13 cellular contexts compared by ENCODE assay signal in genomic region chr6:42505377-42505702, GRCh38. TPM values are rescaled to one million over a fixed set of nuclear protein-coding genes. Genes with fewer than 3 reads are reported as not detected.
DNase-seq lines count a peak whose midpoint lies in the region; ATAC-seq, FAIRE-seq and TF ChIP-seq lines count a peak whose summit lies in the region.
"Had no signal": no experiment of that assay in that cellular context is flagged by ENCODE, and none has a peak within 500 bp of the region (broad histone marks: within the 10 kb centered on the region; RNA-seq: fewer than 3 reads in every experiment).

No MANE protein-coding gene starts in this region.

- no peaks in the 10 kb centered on the region for H3K36me3 Mint-ChIP-seq in neural progenitor cell
- H3K36me3 Mint-ChIP-seq in activated CD4-positive, alpha-beta memory T cell treated with anti-CD3 and anti-CD28 coated beads for 36 hours, result no peaks in the 10 kb centered on the region

- H3K27ac ChIP-seq in SK-N-SH (ENCODE audit: low read depth in 2 of 2, low read length in 1 of 2) (peak overlapping the region in 1 of 2 experiments; percentile 64; a peak in 2 of 4 replicates), K562 (ENCODE audit: extremely low read depth, low read depth, low read length) (no peak overlapping the region), neural progenitor cell (no peak overlapping the region)

- no peak overlapping the region for H3K9ac ChIP-seq in SK-N-SH
- no peak overlapping the region for H3K9ac ChIP-seq in K562 (ENCODE audit: insufficient read depth in 1 of 2, low read depth in 2 of 2, low read length in 2 of 2)
- H3K9ac ChIP-seq in neural progenitor cell, result no peak overlapping the region

- TF ChIP-seq RAD21 in SK-N-SH (IDR thresholded peaks at IDR 0.05; ENCODE audit: low read length) (no peak), K562 (CRISPR knock-in tag; conservative IDR thresholded peaks at IDR 0.05 in 1 of 2, IDR thresholded peaks at IDR 0.05 in 1 of 2) (no peak)

- WGBS in SK-N-SH (ENCODE audit: low lambda C conversion rate), result 19% methylated on average over 1 of the region's 1 CpG
- 9% methylated on average over 1 of the region's 1 CpG for WGBS in K562 (ENCODE audit: insufficient coverage, low coverage, missing lambda C conversion rate)

- H3K27me3 Mint-ChIP-seq in neural progenitor cell (ENCODE audit: insufficient read depth, low read depth), result no peaks in the 10 kb centered on the region
- H3K27me3 Mint-ChIP-seq in activated CD4-positive, alpha-beta memory T cell treated with anti-CD3 and anti-CD28 coated beads for 36 hours, result no peaks in the 10 kb centered on the region
- H3K27me3 Mint-ChIP-seq: central memory CD8-positive, alpha-beta T cell had no signal

- FAIRE-seq in K562 (lab: Jason Lieb, UNC), result no peak

- H3K9me1 ChIP-seq in K562 (ENCODE audit: control insufficient read depth, insufficient read depth, low read length), result no peaks in the 10 kb centered on the region

- no peaks in the 10 kb centered on the region for H3K4me1 Mint-ChIP-seq in neural progenitor cell
- peaks cover 33% of the 10 kb centered on the region for H3K4me1 Mint-ChIP-seq in activated CD4-positive, alpha-beta memory T cell treated with anti-CD3 and anti-CD28 coated beads for 36 hours (ENCODE audit: low read depth)
- H3K4me1 Mint-ChIP-seq: central memory CD8-positive, alpha-beta T cell had no signal

- TF ChIP-seq EP300 in SK-N-SH (IDR thresholded peaks at IDR 0.05; ENCODE audit: borderline replicate concordance in 1 of 2, low read depth in 1 of 2, low read length in 1 of 2) (no peak), K562 (IDR thresholded peaks at IDR 0.05; ENCODE audit: low read length) (no peak)

- ATAC-seq in SK-N-SH treated with all-trans-retinoic acid at 6 μM for 48 hours (no peak), K562 (no peak)
- ATAC-seq: sciatic nerve had no signal

- no peak overlapping the region for H3K27ac Mint-ChIP-seq in neural progenitor cell
- H3K27ac Mint-ChIP-seq in activated CD4-positive, alpha-beta memory T cell treated with anti-CD3 and anti-CD28 coated beads for 36 hours, result no peak overlapping the region

- H4K20me1 ChIP-seq in SK-N-SH (ENCODE audit: insufficient read depth), result no peaks in the 10 kb centered on the region
- no peaks in the 10 kb centered on the region for H4K20me1 ChIP-seq in K562 (replicated peaks; ENCODE audit: control insufficient read depth, insufficient read depth, low read length)
- H4K20me1 ChIP-seq in neural progenitor cell (ENCODE audit: low read depth), result no peaks in the 10 kb centered on the region

- H3K79me2 ChIP-seq in SK-N-SH (ENCODE audit: insufficient read depth), result no peaks in the 10 kb centered on the region
- H3K79me2 ChIP-seq in K562 (ENCODE audit: control insufficient read depth, insufficient read depth, low read length), result no peaks in the 10 kb centered on the region
- H3K79me2 ChIP-seq in neural progenitor cell (ENCODE audit: low read depth), result no peaks in the 10 kb centered on the region

- H3K27me3 ChIP-seq in SK-N-SH (ENCODE audit: insufficient read depth) (no peaks in the 10 kb centered on the region), MG63 (no peaks in the 10 kb centered on the region), K562 (ENCODE audit: control insufficient read depth in 2 of 2, insufficient read depth in 2 of 2, low read length in 2 of 2) (peaks cover 0 to 14% of the 10 kb centered on the region in 2 experiments; a peak in 2 of 5 replicates), neural progenitor cell (no peaks in the 10 kb centered on the region)

- no peaks in the 10 kb centered on the region for H3K9me2 ChIP-seq in SK-N-SH

- H3F3A ChIP-seq in SK-N-SH (replicated peaks; ENCODE audit: insufficient read depth) (peaks cover 9% of the 10 kb centered on the region), neural progenitor cell (ENCODE audit: low read depth) (no peaks in the 10 kb centered on the region)

- in situ Hi-C loops in K562 (cut with MboI), result no loop called here

- CTCF ChIA-PET in SK-N-SH (lab: Yijun Ruan, JAX) (interaction anchor here (1.0 to 1.7 kb wide), 3 partner anchors 26 to 166 kb away, joined by 3 to 8 read pairs (median 3); no protein-coding TSS in a partner anchor), K562 (lab: Yijun Ruan, JAX; ENCODE audit: low intra/inter-chr PET ratio) (no interaction called here)
- CTCF ChIA-PET in activated CD4-positive, alpha-beta memory T cell treated with anti-CD3 and anti-CD28 coated beads for 36 hours (lab: Charles Lee), result interaction anchor here (1.2 to 1.6 kb wide), 2 partner anchors 27 to 42 kb away, joined by 3 to 5 read pairs; no protein-coding TSS in a partner anchor

- H3K9me3 ChIP-seq in SK-N-SH, result no peaks in the 10 kb centered on the region
- no peaks in the 10 kb centered on the region for H3K9me3 ChIP-seq in MG63
- no peaks in the 10 kb centered on the region for H3K9me3 ChIP-seq in K562 (replicated peaks; ENCODE audit: control insufficient read depth, insufficient read depth, low read depth, low read length)
- H3K9me3 ChIP-seq in neural progenitor cell (ENCODE audit: low read depth), result no peaks in the 10 kb centered on the region

- H2AFZ ChIP-seq in SK-N-SH (ENCODE audit: low read depth) (no peak overlapping the region), K562 (ENCODE audit: low read depth, low read length) (no peak overlapping the region), neural progenitor cell (replicated peaks) (no peak overlapping the region)

- H3K4me3 ChIP-seq in SK-N-SH (ENCODE audit: low read depth in 2 of 2, low read length in 1 of 2), result no peak overlapping the region
- H3K4me3 ChIP-seq in MG63, result peak overlapping the region; percentile 12; the same call in 1 of the 2 replicates
- no peak overlapping the region for H3K4me3 ChIP-seq in K562
- H3K4me3 ChIP-seq in neural progenitor cell, result no peak overlapping the region

- H3K36me3 ChIP-seq in SK-N-SH (replicated peaks in 1 of 2; ENCODE audit: control insufficient read depth in 1 of 2, insufficient read depth in 2 of 2, low read length in 1 of 2), result no peaks in the 10 kb centered on the region
- H3K36me3 ChIP-seq in MG63, result no peaks in the 10 kb centered on the region
- no peaks in the 10 kb centered on the region for H3K36me3 ChIP-seq in K562 (ENCODE audit: control insufficient read depth, insufficient read depth, low read length)
- H3K36me3 ChIP-seq in neural progenitor cell, result no peaks in the 10 kb centered on the region

- H3K9me3 Mint-ChIP-seq in neural progenitor cell, result peaks cover 10% of the 10 kb centered on the region
- H3K9me3 Mint-ChIP-seq in activated CD4-positive, alpha-beta memory T cell treated with anti-CD3 and anti-CD28 coated beads for 36 hours, result no peaks in the 10 kb centered on the region
- H3K9me3 Mint-ChIP-seq: central memory CD8-positive, alpha-beta T cell had no signal

- intact Hi-C loops in K562 (cut with micrococcal nuclease), result no loop called here
- intact Hi-C loops in activated CD4-positive, alpha-beta memory T cell treated with anti-CD3 and anti-CD28 coated beads for 36 hours (cut with micrococcal nuclease), result loop anchor here (5.0 kb wide), 1 partner anchor 53 kb away; the partner anchor contains the start of gene TRERF1

- no peak for TF ChIP-seq POLR2A in K562 (conservative IDR thresholded peaks at IDR 0.05)

- no peak for TF ChIP-seq CTCF in SK-N-SH (IDR thresholded peaks at IDR 0.05)
- TF ChIP-seq CTCF in K562 (IDR thresholded peaks at IDR 0.05 in 2 of 3, conservative IDR thresholded peaks at IDR 0.05 in 1 of 3; ENCODE audit: insufficient read depth in 2 of 3, low read depth in 1 of 3, low read length in 3 of 3), result no peak
- TF ChIP-seq CTCF in neural progenitor cell (IDR thresholded peaks at IDR 0.05), result no peak

- POLR2A ChIA-PET in SK-N-SH (lab: Yijun Ruan, JAX), result no interaction called here
- POLR2A ChIA-PET in K562 (lab: Yijun Ruan, JAX), result no interaction called here
- POLR2A ChIA-PET in activated CD4-positive, alpha-beta memory T cell treated with anti-CD3 and anti-CD28 coated beads for 36 hours (lab: Charles Lee), result interaction anchor here (1.2 kb wide), 1 partner anchor 53 kb away, joined by 3 read pairs; no protein-coding TSS in a partner anchor

- BruUV-seq in K562 (replicated peaks; lab: Mats Ljungman, UMichigan), result no TSS peak

- H3K4me1 ChIP-seq in SK-N-SH (ENCODE audit: control insufficient read depth in 1 of 2, insufficient read depth in 2 of 2, low read depth in 1 of 2, low read length in 1 of 2) (no peaks in the 10 kb centered on the region), K562 (replicated peaks in 1 of 2; ENCODE audit: control insufficient read depth in 2 of 2, insufficient read depth in 2 of 2, low read length in 2 of 2) (no peaks in the 10 kb centered on the region), neural progenitor cell (no peaks in the 10 kb centered on the region)

- H3K4me3 Mint-ChIP-seq in neural progenitor cell, result no peak overlapping the region
- no peak overlapping the region for H3K4me3 Mint-ChIP-seq in activated CD4-positive, alpha-beta memory T cell treated with anti-CD3 and anti-CD28 coated beads for 36 hours
- H3K4me3 Mint-ChIP-seq: central memory CD8-positive, alpha-beta T cell had no signal

- DNase-seq in SK-N-SH, result no peak
- no peak for DNase-seq in MG63
- no peak for DNase-seq in K562 (ENCODE audit: extremely low read depth in 1 of 4, low spot score in 3 of 4)
- DNase-seq in myocyte (ENCODE audit: low read depth), result peak; percentile 15
- DNase-seq in neural progenitor cell (ENCODE audit: low spot score), result no peak
- DNase-seq in activated CD4-positive, alpha-beta memory T cell treated with anti-CD3 and anti-CD28 coated beads for 36 hours, result no peak
- no peak for DNase-seq in epidermal melanocyte (ENCODE audit: insufficient read length, low spot score)
- DNase-seq: 8988T, glutamatergic neuron, midbrain had no signal

- H3K4me2 ChIP-seq in SK-N-SH, result no peak overlapping the region
- H3K4me2 ChIP-seq in K562 (ENCODE audit: insufficient read depth, low read length), result no peak overlapping the region
- H3K4me2 ChIP-seq in neural progenitor cell, result no peak overlapping the region

RNA-seq across cellular contexts. Expression of gene TRERF1, which starts 53.6 kb away (rescaled TPM):
- polyA plus RNA-seq in SK-N-SH (2012; rRNA removed), result 3.2 and 3.6 TPM in 2 replicates
- polyA plus RNA-seq in SK-N-SH (2012; cell fraction: cytosol; rRNA removed), result 2.3 and 2.9 TPM in 2 replicates
- 9.6 and 12.0 TPM in 2 replicates for polyA plus RNA-seq in SK-N-SH (2012; cell fraction: nucleus; rRNA removed)
- total RNA-seq in MG63 (2014; rRNA removed; shearing (Covaris generic); ENCODE audit: low replicate concordance), result 2.1 TPM in 2 replicates
- total RNA-seq in K562 (2011; cell fraction: chromatin; rRNA removed; ENCODE audit: low replicate concordance), result 0.28 TPM in 1 of 2 replicates, not detected in the other
- under 0.01 and 0.17 TPM in 2 replicates for total RNA-seq in K562 (2011; cell fraction: nucleolus; rRNA removed)
- total RNA-seq in K562 (2011; cell fraction: nucleoplasm; rRNA removed), result 0.07 and 0.15 TPM in 2 replicates
- total RNA-seq in K562 (2014; rRNA removed), result 0.04 TPM in 1 of 2 replicates, not detected in the other
- total RNA-seq in K562 (2014; rRNA removed; fragmentation: Illumina TruSeq; extraction: Trizol), result 0.04 TPM in 1 of 2 replicates, not detected in the other
- total RNA-seq in K562 (2015; rRNA removed; fragmentation: Illumina TruSeq; extraction: Trizol), result 0.04 and 0.07 TPM in 2 replicates
- 0.16 and 0.20 TPM in 2 replicates for total RNA-seq in K562 (2021)
- 0.07 and 0.24 TPM in 2 replicates for polyA plus RNA-seq in K562 (2011; rRNA removed)
- polyA plus RNA-seq in K562 (2011; cell fraction: cytosol; rRNA removed), result 0.13 and 0.21 TPM in 2 replicates
- 0.28 and 0.44 TPM in 2 replicates for polyA plus RNA-seq in K562 (2011; cell fraction: nucleus; rRNA removed)
- polyA plus RNA-seq in K562 (2012), result 0.09 and 0.60 TPM in 2 replicates
- 0.07 and 0.10 TPM in 2 replicates for polyA plus RNA-seq in K562 (2014; fragmentation: Illumina TruSeq; extraction: Trizol)
- not detected for polyA plus RNA-seq in K562 (2014; fragmentation: Nextera tagmentation; extraction: Ambion mirVana)
- polyA plus RNA-seq in K562 (2014; rRNA removed), result 0.04 and 0.07 TPM in 2 replicates
- 0.07 and 0.18 TPM in 2 replicates for polyA minus RNA-seq in K562 (2011; rRNA and poly(A)+ RNA removed)
- 0.29 and 0.64 TPM in 2 replicates for polyA minus RNA-seq in K562 (2011; cell fraction: cytosol; rRNA and poly(A)+ RNA removed)
- under 0.01 and 0.44 TPM in 2 replicates for polyA minus RNA-seq in K562 (2011; cell fraction: nucleus; rRNA and poly(A)+ RNA removed)
- total RNA-seq in myocyte, result 1.6 and 1.8 TPM in 2 replicates
- 0.93 TPM for polyA plus RNA-seq in myocyte (2012)
- 8.3 and 12.3 TPM in 2 replicates for total RNA-seq in neural progenitor cell (ENCODE audit: low replicate concordance)
- 10 to 100 TPM; 16.3 to 16.7 TPM for total RNA-seq in activated CD4-positive, alpha-beta memory T cell treated with anti-CD3 and anti-CD28 coated beads for 36 hours

RNA-seq across cellular contexts. Expression of gene UBR2, which starts 58.5 kb away (rescaled TPM):
- polyA plus RNA-seq in SK-N-SH (2012; rRNA removed) (5.2 and 7.2 TPM in 2 replicates), K562 (2011; rRNA removed) (29.5 and 35.4 TPM in 2 replicates), K562 (2014; fragmentation: Illumina TruSeq; extraction: Trizol) (17.2 and 21.4 TPM in 2 replicates), K562 (2014; fragmentation: Nextera tagmentation; extraction: Ambion mirVana) (10 to 100 TPM in 1 of 2 experiments, 1 to 10 TPM in 1; 9.1 to 13.1 TPM), K562 (2014; rRNA removed) (14.7 and 16.4 TPM in 2 replicates)
- polyA plus RNA-seq in SK-N-SH (2012; cell fraction: cytosol; rRNA removed), result 5.5 and 5.6 TPM in 2 replicates
- polyA plus RNA-seq in SK-N-SH (2012; cell fraction: nucleus; rRNA removed), result 11.6 and 19.9 TPM in 2 replicates
- total RNA-seq in MG63 (2014; rRNA removed; shearing (Covaris generic); ENCODE audit: low replicate concordance), result 8.8 and 13.9 TPM in 2 replicates
- total RNA-seq in K562 (2011; cell fraction: chromatin; rRNA removed; ENCODE audit: low replicate concordance), result 40.5 and 114 TPM in 2 replicates
- 20.5 and 25.0 TPM in 2 replicates for total RNA-seq in K562 (2011; cell fraction: nucleolus; rRNA removed)
- 44.1 and 48.8 TPM in 2 replicates for total RNA-seq in K562 (2011; cell fraction: nucleoplasm; rRNA removed)
- total RNA-seq in K562 (2014; rRNA removed) (23.4 and 26.8 TPM in 2 replicates), K562 (2014; rRNA removed; fragmentation: Illumina TruSeq; extraction: Trizol) (38.9 and 41.3 TPM in 2 replicates), K562 (2015; rRNA removed; fragmentation: Illumina TruSeq; extraction: Trizol) (34.4 and 35.0 TPM in 2 replicates), K562 (2021) (33.5 and 35.3 TPM in 2 replicates), myocyte (23.7 and 26.5 TPM in 2 replicates), neural progenitor cell (ENCODE audit: low replicate concordance) (24.4 and 34.7 TPM in 2 replicates)
- 8.0 and 17.6 TPM in 2 replicates for polyA plus RNA-seq in K562 (2011; cell fraction: cytosol; rRNA removed)
- 19.9 and 29.8 TPM in 2 replicates for polyA plus RNA-seq in K562 (2011; cell fraction: nucleus; rRNA removed)
- 15.1 and 17.7 TPM in 2 replicates for polyA plus RNA-seq in K562 (2012)
- polyA minus RNA-seq in K562 (2011; rRNA and poly(A)+ RNA removed), result 106 and 107 TPM in 2 replicates
- 22.6 and 36.3 TPM in 2 replicates for polyA minus RNA-seq in K562 (2011; cell fraction: cytosol; rRNA and poly(A)+ RNA removed)
- 19.1 and 36.5 TPM in 2 replicates for polyA minus RNA-seq in K562 (2011; cell fraction: nucleus; rRNA and poly(A)+ RNA removed)
- polyA plus RNA-seq in myocyte (2012), result 7.2 TPM
- 10 to 100 TPM; 31.4 to 32.5 TPM for total RNA-seq in activated CD4-positive, alpha-beta memory T cell treated with anti-CD3 and anti-CD28 coated beads for 36 hours
